In genomic region chr7:66896441-66896840, GRCh38 we compare ENCODE assay signal across 25 cellular contexts.
"Had no signal": no experiment of that assay in that cellular context is flagged by ENCODE, and none has a peak within 500 bp of the region (broad histone marks: within the 10 kb centered on the region; RNA-seq: fewer than 3 reads in every experiment).

No MANE protein-coding gene starts in this region.

- H3K4me3 ChIP-seq: neural progenitor cell, ovary, psoas muscle, right lobe of liver, skin epidermis, smooth muscle cell, spleen, stomach, tibial artery, transverse colon, upper lobe of right lung, uterus had no signal

- H3K4me1 ChIP-seq: neural progenitor cell, parathyroid adenoma, psoas muscle, right lobe of liver, stomach, tibial artery, transverse colon, upper lobe of right lung, uterus had no signal

- H3K9ac ChIP-seq: neural progenitor cell, parathyroid adenoma had no signal

- H2AFZ ChIP-seq: neural progenitor cell, parathyroid adenoma had no signal

- H3K27me3 ChIP-seq: neural progenitor cell, ovary, right lobe of liver, spleen, stomach, tibial artery, transverse colon, upper lobe of right lung, uterus had no signal

- H3K27ac ChIP-seq: neural progenitor cell, ovary, parathyroid adenoma, psoas muscle, right lobe of liver, skin epidermis, spleen, stomach, tibial artery, transverse colon, upper lobe of right lung, uterus had no signal

- H3K79me2 ChIP-seq: parathyroid adenoma had no signal

- ATAC-seq: naive thymus-derived CD4-positive, alpha-beta T cell; natural killer cell; psoas muscle; right cardiac atrium; right lobe of liver; stimulated activated effector memory CD8-positive, alpha-beta T cell treated with anti-CD3 and anti-CD28 coated beads, Interleukin-12 subunit alpha, Interleukin-12 subunit beta, amount 100 ng/mL, for 72 hours; stimulated activated naive B cell treated with anti-CD40 and anti-IgM and Interleukin-4, amounts not matched to agents 10 μg/mL and 1 μg/mL and 100 μg/mL, for 72 hours; upper lobe of right lung had no signal

- H3K4me2 ChIP-seq: neural progenitor cell, smooth muscle cell had no signal

- H3K36me3 ChIP-seq: neural progenitor cell, ovary, transverse colon, uterus had no signal

- DNase-seq: naive thymus-derived CD4-positive, alpha-beta T cell; natural killer cell; occipital lobe; ovary; posterior cingulate gyrus; psoas muscle; right cardiac atrium; right lobe of liver; spleen; stimulated activated CD4-positive, alpha-beta T cell treated with anti-CD3 and anti-CD28 coated beads, Interleukin-12 subunit alpha, Interleukin-12 subunit beta, amount 100 ng/mL, for 4 hours; stimulated activated CD4-positive, alpha-beta T cell treated with anti-CD3 and anti-CD28 coated beads, Interleukin-2, amount 100 ng/mL, for 24 hours; stimulated activated CD4-positive, alpha-beta T cell treated with anti-CD3 and anti-CD28 coated beads, Interleukin-2, amount 100 ng/mL, for 48 hours; stimulated activated CD4-positive, alpha-beta T cell treated with anti-CD3 and anti-CD28 coated beads, Interleukin-4, amount 100 ng/mL, for 24 hours; stimulated activated naive B cell treated with anti-CD40 and anti-IgM and Interleukin-4, amounts not matched to agents 10 μg/mL and 1 μg/mL and 100 μg/mL, for 72 hours; stimulated activated naive CD4-positive, alpha-beta T cell treated with Interleukin-2 at 50 U/mL for 16 hours; stomach; tibial artery; transverse colon; upper lobe of right lung; uterus had no signal

- H3K9me3 ChIP-seq: ovary, psoas muscle, right lobe of liver, spleen, stomach, tibial artery, transverse colon, upper lobe of right lung, uterus had no signal
